Comparison of ENCODE assay signal across 12 cellular contexts in the genomic region with DNA sequence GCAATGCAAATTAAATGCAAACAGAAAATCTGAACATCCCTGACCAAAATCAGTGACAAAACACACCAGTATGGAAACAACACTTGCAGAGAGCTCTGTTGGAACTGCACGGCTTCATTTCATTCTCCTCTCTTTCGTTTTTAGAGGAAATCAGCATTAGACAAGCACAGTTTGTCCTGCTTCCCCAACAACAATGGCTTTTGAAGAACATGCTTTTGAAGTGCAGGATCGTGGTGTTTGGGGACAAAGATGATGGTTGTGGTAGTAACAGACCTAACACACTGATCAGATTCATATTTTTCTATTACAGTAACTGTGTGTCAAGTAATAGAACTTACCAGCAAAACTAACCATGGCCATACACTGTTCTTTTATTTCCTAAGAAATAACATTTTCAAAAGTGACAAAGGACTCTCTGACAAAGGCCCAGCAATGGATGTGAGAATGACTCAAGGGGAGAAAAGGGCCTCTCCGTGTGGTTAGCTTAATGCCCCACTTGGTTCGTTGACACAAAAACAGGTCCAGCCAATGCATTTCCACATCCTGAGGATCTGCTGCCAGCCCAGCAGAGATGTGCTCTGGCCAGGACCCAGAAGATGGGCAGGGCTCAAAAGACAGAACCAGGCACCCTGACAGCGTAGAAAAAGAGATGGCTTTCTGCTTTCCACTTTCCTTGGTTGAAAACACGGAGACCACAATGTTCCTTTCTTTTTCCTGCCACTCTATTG.
A peak's percentile ranks its signal among the peaks of the same experiment; 100 is the strongest.
DNase-seq lines count a peak whose midpoint lies in the region; ATAC-seq and FAIRE-seq lines count a peak whose summit lies in the region.
"Had no signal": no experiment of that assay in that cellular context is flagged by ENCODE, and none has a peak within 500 bp of the region (broad histone marks: within the 10 kb centered on the region; RNA-seq: fewer than 3 reads in every experiment).

No MANE protein-coding gene starts in this region.

- no peak overlapping the region for H4K12ac ChIP-seq in trophoblast cell (ENCODE audit: low read depth, low read length)

- no peak overlapping the region for H3K18ac ChIP-seq in trophoblast cell (ENCODE audit: low read length)

- peak overlapping the region; percentile 60 for H3K9ac ChIP-seq in skeletal muscle satellite cell (ENCODE audit: low read depth, low read length)
- no peak overlapping the region for H3K9ac ChIP-seq in trophoblast cell (ENCODE audit: low read length)

- DNase-seq in DMS53 (lab: John Stamatoyannopoulos, UW) (peak; percentile 49), DMS53 treated with DMSO at 0.1 percent for 48 hours (lab: John Stamatoyannopoulos, UW; ENCODE audit: unreplicated experiment) (no peak), RCC 7860 (ENCODE audit: low spot score) (no peak), fibroblast of gingiva (ENCODE audit: low read depth) (peak; percentile 91), trophoblast cell (no peak)
- DNase-seq: activated T-cell treated with anti-CD3 and anti-CD28 coated beads, Interleukin-2, amount 50 U/mL, for 72 hours; NCI-H187 had no signal

- H3K79me1 ChIP-seq in trophoblast cell (ENCODE audit: low read length) = no peaks in the 10 kb centered on the region

- H2BK120ac ChIP-seq in trophoblast cell (ENCODE audit: insufficient read depth, low read length, poor library complexity) = no peak overlapping the region

- H3K9me3 ChIP-seq in skeletal muscle satellite cell (replicated peaks; ENCODE audit: low read length) = no peaks in the 10 kb centered on the region
- no peaks in the 10 kb centered on the region for H3K9me3 ChIP-seq in trophoblast cell (ENCODE audit: insufficient read depth, low read depth, low read length)
- H3K9me3 ChIP-seq: gastroesophageal sphincter had no signal

- no peaks in the 10 kb centered on the region for H3K79me2 ChIP-seq in trophoblast cell (ENCODE audit: control insufficient read depth, insufficient read depth, low read length, poor library complexity)

- H3K27ac ChIP-seq in trophoblast cell (ENCODE audit: low read depth, low read length) = no peak overlapping the region
- H3K27ac ChIP-seq: 22Rv1, gastroesophageal sphincter had no signal

- H2BK5ac ChIP-seq in trophoblast cell (ENCODE audit: low read depth, low read length, poor library complexity) = no peak overlapping the region

- no peak for ATAC-seq in HG03045 (IDR thresholded peaks at IDR 0.05; ENCODE audit: unreplicated experiment)
- no peak for ATAC-seq in HG02763 (IDR thresholded peaks at IDR 0.05; ENCODE audit: unreplicated experiment)
- ATAC-seq: gastroesophageal sphincter had no signal

- H3K4me1 ChIP-seq in skeletal muscle satellite cell (ENCODE audit: control insufficient read depth, insufficient read depth, low read length) = peaks cover 48% of the 10 kb centered on the region
- H3K4me1 ChIP-seq in trophoblast cell (ENCODE audit: control insufficient read depth in 1 of 2, insufficient read depth in 2 of 2, low read length in 2 of 2) = no peaks in the 10 kb centered on the region
- H3K4me1 ChIP-seq: gastroesophageal sphincter had no signal

- H3K4ac ChIP-seq in trophoblast cell (ENCODE audit: low read depth, low read length) = no peak overlapping the region

- no peak overlapping the region for H4K8ac ChIP-seq in trophoblast cell (ENCODE audit: low read depth, low read length)

- no CpG with 5 or more reads among the region's 7 CpGs for WGBS in trophoblast cell (ENCODE audit: extremely low coverage, insufficient coverage, insufficient read length)

- H2AK5ac ChIP-seq in trophoblast cell (ENCODE audit: low read length) = no peak overlapping the region

- H3K36me3 ChIP-seq in skeletal muscle satellite cell (ENCODE audit: insufficient read depth, low read length) = no peaks in the 10 kb centered on the region
- no peaks in the 10 kb centered on the region for H3K36me3 ChIP-seq in trophoblast cell (ENCODE audit: control insufficient read depth in 1 of 2, insufficient read depth in 2 of 2, low read length in 2 of 2)
- H3K36me3 ChIP-seq: gastroesophageal sphincter had no signal

- no peak overlapping the region for H4K91ac ChIP-seq in trophoblast cell (ENCODE audit: low read depth, low read length)

- FAIRE-seq in RCC 7860 (lab: Jason Lieb, UNC) = peak; percentile 59

- no peak overlapping the region for H3K23ac ChIP-seq in trophoblast cell (ENCODE audit: low read length)

- no peak overlapping the region for H2BK12ac ChIP-seq in trophoblast cell (ENCODE audit: low read length)

- H2AFZ ChIP-seq in trophoblast cell (ENCODE audit: insufficient read depth, low read length, poor library complexity) = no peak overlapping the region

- H3K4me2 ChIP-seq in skeletal muscle satellite cell (ENCODE audit: low read length) (peak overlapping the region; percentile 50), trophoblast cell (ENCODE audit: low read length) (no peak overlapping the region)

- H3K27me3 ChIP-seq in skeletal muscle satellite cell (ENCODE audit: control insufficient read depth, insufficient read depth, low read length) (no peaks in the 10 kb centered on the region), trophoblast cell (ENCODE audit: insufficient read depth, low read length) (no peaks in the 10 kb centered on the region)
- H3K27me3 ChIP-seq: gastroesophageal sphincter had no signal

- no peak overlapping the region for H3K4me3 ChIP-seq in skeletal muscle satellite cell (ENCODE audit: low read length)
- H3K4me3 ChIP-seq in trophoblast cell (ENCODE audit: low read depth, low read length) = no peak overlapping the region
- H3K4me3 ChIP-seq: gastroesophageal sphincter had no signal

- no peak overlapping the region for H3K14ac ChIP-seq in trophoblast cell (ENCODE audit: low read length)

Comparison
In these comparisons a context has a peak if more than half of its experiments do, and no peak if none do; other contexts are left out.
1. DNase-seq: peak in DMS53 (single experiment) and fibroblast of gingiva (single experiment); none in DMS53 treated with DMSO at 0.1 percent for 48 hours (single experiment), RCC 7860 (single experiment) and trophoblast cell (0 of 2).